In genomic region chr1:186093437-186093836, GRCh38 we compare ENCODE assay signal across 16 cellular contexts.
DNase-seq lines count a peak whose midpoint lies in the region; ATAC-seq, FAIRE-seq and TF ChIP-seq lines count a peak whose summit lies in the region.
"Had no signal": no experiment of that assay in that cellular context is flagged by ENCODE, and none has a peak within 500 bp of the region (broad histone marks: within the 10 kb centered on the region; RNA-seq: fewer than 3 reads in every experiment).

No MANE protein-coding gene starts in this region.

- DNase-seq in GM03348 (ENCODE audit: low spot score) (peak; percentile 10), SJSA1 (ENCODE audit: low read depth in 1 of 2, low spot score in 2 of 2) (peak in 1 of 2 experiments; percentile 45), endothelial cell of umbilical vein (ENCODE audit: low read depth, low spot score) (peak; percentile 86), neuronal stem cell (ENCODE audit: low spot score) (no peak), NCI-H345 (lab: John Stamatoyannopoulos, UW) (no peak), cerebellar cortex (ENCODE audit: low spot score) (no peak), T-helper 17 cell (no peak), NCI-H2107 treated with DMSO at 0.1 percent for 48 hours (lab: John Stamatoyannopoulos, UW; ENCODE audit: unreplicated experiment) (no peak)
- DNase-seq: CD4-positive, CD25-positive, alpha-beta regulatory T cell; lower lobe of right lung; NCI-H446; stimulated activated CD4-positive, alpha-beta T cell treated with anti-CD3 and anti-CD28 coated beads, Interleukin-12 subunit alpha, Interleukin-12 subunit beta, amount 100 ng/mL, for 4 hours; T1000 had no signal

- H3K79me2 ChIP-seq in endothelial cell of umbilical vein (ENCODE audit: control insufficient read depth, insufficient read depth, low read length), result no peaks in the 10 kb centered on the region

- no peak overlapping the region for H3K18ac ChIP-seq in neuronal stem cell (ENCODE audit: low read length)

- no TSS peak for BruUV-seq in endothelial cell of umbilical vein (replicated peaks; lab: Mats Ljungman, UMichigan)

- no peak overlapping the region for H2BK15ac ChIP-seq in neuronal stem cell (ENCODE audit: low read length)

- POLR2A ChIA-PET in endothelial cell of umbilical vein (lab: Charles Lee), result no interaction called here

- H3K27me3 Mint-ChIP-seq in T-helper 17 cell, result peaks cover 10% of the 10 kb centered on the region
- H3K27me3 Mint-ChIP-seq: CD4-positive, CD25-positive, alpha-beta regulatory T cell had no signal

- intact Hi-C loops in endothelial cell of umbilical vein (cut with micrococcal nuclease), result loop anchor here (1.0 to 5.0 kb wide), 2 partner anchors 9 to 361 kb away; partner anchors contain the start of gene HMCN1

- H3K4me1 ChIP-seq in SJSA1 (replicated peaks), result peaks cover 22% of the 10 kb centered on the region
- H3K4me1 ChIP-seq in endothelial cell of umbilical vein (ENCODE audit: control insufficient read depth, extremely low read depth, insufficient read depth, low read length), result peaks cover 21% of the 10 kb centered on the region
- no peaks in the 10 kb centered on the region for H3K4me1 ChIP-seq in neuronal stem cell (ENCODE audit: control insufficient read depth in 2 of 2, insufficient read depth in 1 of 2, low read depth in 1 of 2, low read length in 2 of 2)
- H3K4me1 ChIP-seq: thyroid gland had no signal

- no CpG with 5 or more reads among the region's 2 CpGs for WGBS in neuronal stem cell (ENCODE audit: extremely low coverage in 2 of 2, insufficient read length in 2 of 2, insufficient replicate concordance in 1 of 2), 2 donors

- no peak overlapping the region for H4K8ac ChIP-seq in neuronal stem cell (ENCODE audit: low read depth, low read length)

- H3K23ac ChIP-seq in neuronal stem cell (ENCODE audit: low read depth, low read length, poor library complexity), result no peak overlapping the region

- H3K27ac ChIP-seq in SJSA1 (peak overlapping the region; percentile 65), endothelial cell of umbilical vein (ENCODE audit: insufficient read depth, low read depth, low read length) (peak overlapping the region; percentile 79), neuronal stem cell (replicated peaks; ENCODE audit: low read length) (no peak overlapping the region)
- H3K27ac ChIP-seq: lower lobe of right lung, neutrophil had no signal

- H3K4me1 Mint-ChIP-seq in T-helper 17 cell, result no peaks in the 10 kb centered on the region
- H3K4me1 Mint-ChIP-seq: CD4-positive, CD25-positive, alpha-beta regulatory T cell had no signal

- H3K4me3 ChIP-seq in SJSA1 (no peak overlapping the region), endothelial cell of umbilical vein (replicated peaks in 1 of 3; ENCODE audit: insufficient read depth in 1 of 3, low read depth in 1 of 3, low read length in 3 of 3) (peak overlapping the region in 1 of 3 experiments; percentile 28), neuronal stem cell (ENCODE audit: low read length in 2 of 2) (no peak overlapping the region)
- H3K4me3 ChIP-seq: lower lobe of right lung, thyroid gland had no signal

- H2BK12ac ChIP-seq in neuronal stem cell (ENCODE audit: low read length), result no peak overlapping the region

- H3K9me3 ChIP-seq in SJSA1 (replicated peaks), result no peaks in the 10 kb centered on the region
- no peaks in the 10 kb centered on the region for H3K9me3 ChIP-seq in endothelial cell of umbilical vein (replicated peaks; ENCODE audit: control insufficient read depth, insufficient read depth, low read length)
- peaks cover 0 to 3% of the 10 kb centered on the region in 2 donors for H3K9me3 ChIP-seq in neuronal stem cell (replicated peaks in 1 of 2; ENCODE audit: control insufficient read depth in 2 of 2, insufficient read depth in 1 of 2, low read depth in 1 of 2, low read length in 2 of 2)
- no peaks in the 10 kb centered on the region for H3K9me3 ChIP-seq in T-helper 17 cell (ENCODE audit: control insufficient read depth, low read length, poor library complexity, severe bottlenecking)
- H3K9me3 ChIP-seq: lower lobe of right lung, neutrophil, thyroid gland had no signal

- peak; percentile 90 for FAIRE-seq in endothelial cell of umbilical vein (lab: Jason Lieb, UNC)

- H2AFZ ChIP-seq in endothelial cell of umbilical vein (ENCODE audit: low read depth, low read length) (peak overlapping the region; percentile 57), neuronal stem cell (ENCODE audit: low read length) (peak overlapping the region; percentile 75)

- TF ChIP-seq POLR2A in endothelial cell of umbilical vein (IDR thresholded peaks at IDR 0.05; ENCODE audit: low read depth, low read length), result no peak

- no peak overlapping the region for H2BK5ac ChIP-seq in neuronal stem cell (ENCODE audit: low read length)

- H3K4me2 ChIP-seq in endothelial cell of umbilical vein (ENCODE audit: insufficient read depth, low read length) (peak overlapping the region; percentile 88), neuronal stem cell (ENCODE audit: insufficient read depth, low read length, poor library complexity, severe bottlenecking) (no peak overlapping the region)

- H3K4ac ChIP-seq in neuronal stem cell (ENCODE audit: low read length), result no peak overlapping the region

- H3K4me3 Mint-ChIP-seq in T-helper 17 cell, result no peak overlapping the region
- H3K4me3 Mint-ChIP-seq: CD4-positive, CD25-positive, alpha-beta regulatory T cell had no signal

- no peaks in the 10 kb centered on the region for H3K36me3 Mint-ChIP-seq in T-helper 17 cell (ENCODE audit: low read depth)
- H3K36me3 Mint-ChIP-seq: activated naive CD4-positive, alpha-beta T cell treated with anti-CD3 and anti-CD28 coated beads, Interleukin-2, amount 50 U/mL, for 72 hours; CD4-positive, CD25-positive, alpha-beta regulatory T cell had no signal

- H3K36me3 ChIP-seq in SJSA1, result no peaks in the 10 kb centered on the region
- no peaks in the 10 kb centered on the region for H3K36me3 ChIP-seq in endothelial cell of umbilical vein (ENCODE audit: control insufficient read depth in 2 of 2, extremely low read depth in 1 of 2, insufficient read depth in 2 of 2, low read length in 2 of 2)
- no peaks in the 10 kb centered on the region for H3K36me3 ChIP-seq in neuronal stem cell (replicated peaks in 1 of 2; ENCODE audit: control insufficient read depth in 2 of 2, insufficient read depth in 2 of 2, low read length in 2 of 2)
- H3K36me3 ChIP-seq: lower lobe of right lung, neutrophil, thyroid gland had no signal

- H2BK120ac ChIP-seq in neuronal stem cell (ENCODE audit: low read depth, low read length), result no peak overlapping the region

- dilution Hi-C loops in endothelial cell of umbilical vein (cut with MboI; ENCODE audit: extremely low pct_ligation_motif_present, low sequenced_read_pairs), result no loop called here

- peak overlapping the region; percentile 55 for H3K9ac ChIP-seq in endothelial cell of umbilical vein (replicated peaks; ENCODE audit: extremely low read depth, insufficient read depth, low read length)
- H3K9ac ChIP-seq in neuronal stem cell (ENCODE audit: low read depth, low read length, poor library complexity), result no peak overlapping the region

- H3K14ac ChIP-seq in neuronal stem cell (ENCODE audit: low read length), result no peak overlapping the region

- no peak overlapping the region for H3K27ac Mint-ChIP-seq in T-helper 17 cell
- H3K27ac Mint-ChIP-seq: activated naive CD4-positive, alpha-beta T cell treated with anti-CD3 and anti-CD28 coated beads, Interleukin-2, amount 50 U/mL, for 72 hours; CD4-positive, CD25-positive, alpha-beta regulatory T cell had no signal

- no peaks in the 10 kb centered on the region for H4K20me1 ChIP-seq in endothelial cell of umbilical vein (replicated peaks; ENCODE audit: control insufficient read depth, extremely low read depth, insufficient read depth, low read length)

- H3K79me1 ChIP-seq in neuronal stem cell (ENCODE audit: low read depth, low read length), result no peaks in the 10 kb centered on the region

- no peak overlapping the region for H2AK5ac ChIP-seq in neuronal stem cell (ENCODE audit: low read depth, low read length)

- CTCF ChIA-PET in endothelial cell of umbilical vein (lab: Charles Lee), result interaction anchor here (1.1 to 1.6 kb wide), 2 partner anchors 280 to 373 kb away, joined by 3 to 5 read pairs; no protein-coding TSS in a partner anchor

- no peaks in the 10 kb centered on the region for H3K9me1 ChIP-seq in endothelial cell of umbilical vein (replicated peaks; ENCODE audit: control insufficient read depth, extremely low read depth, insufficient read depth, low read length)

- no peak for ATAC-seq in T-helper 17 cell
- ATAC-seq: activated naive CD4-positive, alpha-beta T cell treated with anti-CD3 and anti-CD28 coated beads, Interleukin-2, amount 50 U/mL, for 72 hours had no signal

- H3K27me3 ChIP-seq in SJSA1 (replicated peaks) (no peaks in the 10 kb centered on the region), endothelial cell of umbilical vein (ENCODE audit: control insufficient read depth in 2 of 2, insufficient read depth in 2 of 2, low read length in 2 of 2) (no peaks in the 10 kb centered on the region), neuronal stem cell (ENCODE audit: control insufficient read depth in 3 of 3, insufficient read depth in 3 of 3, low read depth in 1 of 3, low read length in 3 of 3) (no peaks in the 10 kb centered on the region)
- H3K27me3 ChIP-seq: neutrophil, thyroid gland had no signal

- H4K91ac ChIP-seq in neuronal stem cell (ENCODE audit: low read depth, low read length, poor library complexity), result no peak overlapping the region

- TF ChIP-seq CTCF in endothelial cell of umbilical vein (IDR thresholded peaks at IDR 0.05; ENCODE audit: extremely low read depth in 1 of 2, insufficient read depth in 1 of 2, low read depth in 1 of 2, low read length in 2 of 2), result no peak

TF ChIP-seq in endothelial cell of umbilical vein, 7 proteins besides CTCF, POLR2A, EP300 and RAD21:
- no peak for TF ChIP-seq MYC (IDR thresholded peaks at IDR 0.05; ENCODE audit: low read depth, low read length)
- TF ChIP-seq JUN (IDR thresholded peaks at IDR 0.05; ENCODE audit: borderline replicate concordance, insufficient read depth, insufficient read length, low read depth), result peak; percentile 9
- TF ChIP-seq, protein P1, sequence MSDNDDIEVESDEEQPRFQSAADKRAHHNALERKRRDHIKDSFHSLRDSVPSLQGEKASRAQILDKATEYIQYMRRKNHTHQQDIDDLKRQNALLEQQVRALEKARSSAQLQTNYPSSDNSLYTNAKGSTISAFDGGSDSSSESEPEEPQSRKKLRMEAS (IDR thresholded peaks at IDR 0.05; ENCODE audit: insufficient read depth, insufficient read length), result no peak
- TF ChIP-seq EZH2 (IDR thresholded peaks at IDR 0.05; ENCODE audit: borderline replicate concordance, low read depth, low read length, severe bottlenecking), result no peak
- TF ChIP-seq POLR2AphosphoS5 (IDR thresholded peaks at IDR 0.05; ENCODE audit: insufficient read depth, low read depth, low read length), result peak; percentile 27
- TF ChIP-seq FOS (IDR thresholded peaks at IDR 0.05; ENCODE audit: borderline replicate concordance, insufficient read depth, low read length), result no peak
- peak; percentile 69 for TF ChIP-seq GATA2 (IDR thresholded peaks at IDR 0.05; ENCODE audit: insufficient read depth, insufficient read length, low read depth, low read length)

Comparison
In these comparisons a context has a peak if more than half of its experiments do, and no peak if none do; other contexts are left out.
1. DNase-seq: peak in GM03348 (single experiment) and endothelial cell of umbilical vein (single experiment); none in neuronal stem cell (single experiment), NCI-H345 (single experiment), cerebellar cortex (single experiment), T-helper 17 cell (0 of 3) and NCI-H2107 treated with DMSO at 0.1 percent for 48 hours (single experiment).